26 cellular contexts compared by ENCODE assay signal in genomic region chr12:44019118-44019517, GRCh38.
"Had no signal": no experiment of that assay in that cellular context is flagged by ENCODE, and none has a peak within 500 bp of the region (broad histone marks: within the 10 kb centered on the region; RNA-seq: fewer than 3 reads in every experiment).

No MANE protein-coding gene starts in this region.

- H3K27ac Mint-ChIP-seq: activated CD4-positive, alpha-beta memory T cell treated with anti-CD3 and anti-CD28 coated beads, Interleukin-2, amount 10 ng/mL, durations not matched to agents 7 days and 5 days; activated CD8-positive, alpha-beta memory T cell treated with anti-CD3 and anti-CD28 coated beads, Interleukin-2, amount 10 ng/mL, durations not matched to agents 7 days and 5 days; activated naive CD4-positive, alpha-beta T cell treated with anti-CD3 and anti-CD28 coated beads for 36 hours; activated naive CD8-positive, alpha-beta T cell treated with anti-CD3 and anti-CD28 coated beads, Interleukin-2, amount 50 U/mL, for 24 hours; activated T-helper 2 cell treated with anti-CD3 and anti-CD28 coated beads, Interferon-gamma antibody, Interleukin-2, Interleukin-4, amounts not matched to agents 10 μg/mL and 5 μg/mL and 100 μg/mL, durations not matched to agents 14 hours and 24 hours and 36 hours; nephron; progenitor cell of endocrine pancreas; stimulated activated naive CD8-positive, alpha-beta T cell treated with anti-CD3 and anti-CD28 coated beads, Interleukin-15, Interleukin-2, amounts not matched to agents 100 ng/mL and 50 ng/mL, for 24 hours had no signal

- H3K9me3 ChIP-seq: gastrocnemius medialis, right atrium auricular region, tibial nerve had no signal

- H3K27me3 ChIP-seq: brain microvascular endothelial cell, gastrocnemius medialis, right atrium auricular region, tibial nerve had no signal

- FAIRE-seq: colon had no signal

- H3K9me3 Mint-ChIP-seq: activated CD4-positive, alpha-beta memory T cell treated with anti-CD3 and anti-CD28 coated beads, Interleukin-2, amount 10 ng/mL, durations not matched to agents 7 days and 5 days; activated naive CD8-positive, alpha-beta T cell treated with anti-CD3 and anti-CD28 coated beads, Interleukin-2, amount 50 U/mL, for 24 hours; activated T-helper 2 cell treated with anti-CD3 and anti-CD28 coated beads, Interferon-gamma antibody, Interleukin-2, Interleukin-4, amounts not matched to agents 10 μg/mL and 5 μg/mL and 100 μg/mL, durations not matched to agents 14 hours and 24 hours and 36 hours; stimulated activated naive CD8-positive, alpha-beta T cell treated with anti-CD3 and anti-CD28 coated beads, Interleukin-15, Interleukin-2, amounts not matched to agents 100 ng/mL and 50 ng/mL, for 24 hours had no signal

- H3K27ac ChIP-seq: brain microvascular endothelial cell, gastrocnemius medialis, right atrium auricular region, skin epidermis, tibial nerve, WERI-Rb-1 had no signal

- H3K36me3 ChIP-seq: brain microvascular endothelial cell, gastrocnemius medialis, right atrium auricular region, tibial nerve, WERI-Rb-1 had no signal

- H3K27me3 Mint-ChIP-seq: activated CD4-positive, alpha-beta memory T cell treated with anti-CD3 and anti-CD28 coated beads, Interleukin-2, amount 10 ng/mL, durations not matched to agents 7 days and 5 days; activated CD8-positive, alpha-beta memory T cell treated with anti-CD3 and anti-CD28 coated beads, Interleukin-2, amount 10 ng/mL, durations not matched to agents 7 days and 5 days; progenitor cell of endocrine pancreas; stimulated activated naive CD8-positive, alpha-beta T cell treated with anti-CD3 and anti-CD28 coated beads, Interleukin-15, Interleukin-2, amounts not matched to agents 100 ng/mL and 50 ng/mL, for 24 hours had no signal

- ATAC-seq: activated CD8-positive, alpha-beta memory T cell treated with anti-CD3 and anti-CD28 coated beads, Interleukin-2, amount 10 ng/mL, durations not matched to agents 7 days and 5 days; activated naive CD8-positive, alpha-beta T cell treated with anti-CD3 and anti-CD28 coated beads, Interleukin-2, amount 50 U/mL, for 24 hours; gastrocnemius medialis; left lobe of liver had no signal

- H3K4me1 Mint-ChIP-seq: activated CD4-positive, alpha-beta memory T cell treated with anti-CD3 and anti-CD28 coated beads, Interleukin-2, amount 10 ng/mL, durations not matched to agents 7 days and 5 days; activated CD8-positive, alpha-beta memory T cell treated with anti-CD3 and anti-CD28 coated beads, Interleukin-2, amount 10 ng/mL, durations not matched to agents 7 days and 5 days; activated naive CD8-positive, alpha-beta T cell treated with anti-CD3 and anti-CD28 coated beads, Interleukin-2, amount 50 U/mL, for 24 hours had no signal

- H3K36me3 Mint-ChIP-seq: activated CD8-positive, alpha-beta memory T cell treated with anti-CD3 and anti-CD28 coated beads, Interleukin-2, amount 10 ng/mL, durations not matched to agents 7 days and 5 days had no signal

- DNase-seq: activated CD4-positive, alpha-beta memory T cell treated with anti-CD3 and anti-CD28 coated beads, Interleukin-2, amount 10 ng/mL, durations not matched to agents 7 days and 5 days; activated CD8-positive, alpha-beta memory T cell treated with anti-CD3 and anti-CD28 coated beads, Interleukin-2, amount 10 ng/mL, durations not matched to agents 7 days and 5 days; activated naive CD4-positive, alpha-beta T cell treated with anti-CD3 and anti-CD28 coated beads for 36 hours; activated naive CD8-positive, alpha-beta T cell treated with anti-CD3 and anti-CD28 coated beads, Interleukin-2, amount 50 U/mL, for 24 hours; anterior cingulate cortex; brain microvascular endothelial cell; central memory CD4-positive, alpha-beta T cell; erythroblast; gastrocnemius medialis; head of caudate nucleus; islet precursor cell; midbrain; stimulated activated CD4-positive, alpha-beta T cell treated with anti-CD3 and anti-CD28 coated beads, Interleukin-15, amount 100 ng/mL, for 24 hours; stimulated activated CD4-positive, alpha-beta T cell treated with anti-CD3 and anti-CD28 coated beads, Interleukin-2, amount 100 ng/mL, for 48 hours; SW 1271; WERI-Rb-1 had no signal

- H3K4me3 Mint-ChIP-seq: activated CD4-positive, alpha-beta memory T cell treated with anti-CD3 and anti-CD28 coated beads, Interleukin-2, amount 10 ng/mL, durations not matched to agents 7 days and 5 days; activated CD8-positive, alpha-beta memory T cell treated with anti-CD3 and anti-CD28 coated beads, Interleukin-2, amount 10 ng/mL, durations not matched to agents 7 days and 5 days; activated naive CD4-positive, alpha-beta T cell treated with anti-CD3 and anti-CD28 coated beads for 36 hours; activated naive CD8-positive, alpha-beta T cell treated with anti-CD3 and anti-CD28 coated beads, Interleukin-2, amount 50 U/mL, for 24 hours; nephron; stimulated activated naive CD8-positive, alpha-beta T cell treated with anti-CD3 and anti-CD28 coated beads, Interleukin-15, Interleukin-2, amounts not matched to agents 100 ng/mL and 50 ng/mL, for 24 hours had no signal

- H3K4me3 ChIP-seq: gastrocnemius medialis, lung, right atrium auricular region, skin epidermis, tibial nerve had no signal

- H3K4me1 ChIP-seq: gastrocnemius medialis had no signal
